12 cellular contexts compared by ENCODE assay signal in the genomic region with DNA sequence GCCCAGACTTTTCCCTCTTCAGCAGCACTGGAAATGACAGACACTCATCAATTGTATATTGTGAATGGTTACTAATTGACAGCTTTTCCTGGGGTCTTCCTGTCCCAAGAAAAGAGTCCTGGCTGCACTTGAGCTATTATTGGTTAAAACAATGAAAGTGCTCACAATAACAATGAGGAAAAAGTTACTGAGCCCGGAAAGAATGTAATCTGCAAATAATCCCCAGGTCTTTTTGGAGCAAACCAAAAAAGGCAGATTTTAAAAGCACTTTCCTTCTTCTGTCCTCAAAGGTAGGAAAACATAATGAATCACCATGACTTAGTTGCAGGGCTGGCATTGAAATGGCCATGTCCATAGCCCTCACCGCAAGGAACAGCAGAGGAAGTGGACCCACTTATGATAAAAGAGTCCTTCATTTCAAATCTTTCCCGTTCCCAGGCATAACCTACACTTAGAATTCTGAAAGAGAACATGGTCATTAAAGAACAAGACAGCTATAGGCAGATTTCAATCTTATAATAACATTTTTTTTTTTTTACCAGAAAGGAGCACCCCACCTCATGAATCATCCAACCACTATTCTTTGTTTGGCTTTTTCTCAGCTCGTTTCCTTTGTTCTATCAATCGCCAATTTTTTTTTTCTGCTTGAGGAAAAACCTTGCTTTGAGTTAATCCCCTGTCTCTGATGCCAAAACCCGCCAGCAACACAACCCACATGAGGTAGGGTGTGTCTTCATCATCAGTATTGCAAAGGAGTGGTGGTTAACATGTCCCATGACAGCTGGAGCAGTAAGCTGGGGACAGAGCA. TPM values are rescaled to one million over a fixed set of nuclear protein-coding genes. Genes with fewer than 3 reads are reported as not detected.
DNase-seq lines count a peak whose midpoint lies in the region; ATAC-seq, FAIRE-seq and TF ChIP-seq lines count a peak whose summit lies in the region.
"Had no signal": no experiment of that assay in that cellular context is flagged by ENCODE, and none has a peak within 500 bp of the region (broad histone marks: within the 10 kb centered on the region; RNA-seq: fewer than 3 reads in every experiment).

No MANE protein-coding gene starts in this region.

- no peaks in the 10 kb centered on the region for H3K36me3 ChIP-seq in right lobe of liver

- H3K4me3 Mint-ChIP-seq in activated T-cell treated with anti-CD3 and anti-CD28 coated beads, Interleukin-2, amount 50 U/mL, for 72 hours, result peak overlapping the region; percentile 20 to 37
- H3K4me3 Mint-ChIP-seq: CD4-positive, alpha-beta T cell had no signal

- peak overlapping the region; percentile 13 for H3K4me3 ChIP-seq in fibroblast of the aortic adventitia (ENCODE audit: low read depth, low read length)
- no peak overlapping the region for H3K4me3 ChIP-seq in right lobe of liver

- peak; percentile 67 to 80 for ATAC-seq in activated T-cell treated with anti-CD3 and anti-CD28 coated beads, Interleukin-2, amount 50 U/mL, for 72 hours (replicated peaks in 1 of 2)
- ATAC-seq in right lobe of liver, result no peak

- FAIRE-seq in urothelium cell line (lab: Jason Lieb, UNC), result no peak

- 37% methylated on average over 6 of the region's 6 CpGs for WGBS in right lobe of liver (ENCODE audit: insufficient coverage, low coverage, low lambda C conversion rate, missing lambda C conversion rate)

- peak; percentile 16 for DNase-seq in stimulated activated CD4-positive, alpha-beta T cell treated with anti-CD3 and anti-CD28 coated beads, Interleukin-15, amount 100 ng/mL, for 24 hours
- DNase-seq in stimulated activated CD4-positive, alpha-beta T cell treated with anti-CD3 and anti-CD28 coated beads, Interleukin-12 subunit alpha, Interleukin-12 subunit beta, amount 100 ng/mL, for 4 hours, result no peak
- peak in 1 of 2 donors; percentile 25 for DNase-seq in activated T-cell treated with anti-CD3 and anti-CD28 coated beads, Interleukin-2, amount 50 U/mL, for 72 hours
- DNase-seq in fibroblast of the aortic adventitia (ENCODE audit: low read depth), result peak; percentile 86
- peak; percentile 31 for DNase-seq in urothelium cell line (ENCODE audit: low spot score)
- no peak for DNase-seq in SW 1271 (lab: John Stamatoyannopoulos, UW)
- no peak for DNase-seq in UCSD-AML1 (lab: John Stamatoyannopoulos, UW; ENCODE audit: unreplicated experiment)
- no peak for DNase-seq in right lobe of liver
- DNase-seq: CD4-positive, alpha-beta T cell; effector memory CD4-positive, alpha-beta T cell; NCI-H2081; OCI-M1 had no signal

- H3K9me3 Mint-ChIP-seq in activated T-cell treated with anti-CD3 and anti-CD28 coated beads, Interleukin-2, amount 50 U/mL, for 72 hours, result no peaks in the 10 kb centered on the region
- H3K9me3 Mint-ChIP-seq: CD4-positive, alpha-beta T cell had no signal

- peak overlapping the region; percentile 21 for H3K27ac Mint-ChIP-seq in activated T-cell treated with anti-CD3 and anti-CD28 coated beads, Interleukin-2, amount 50 U/mL, for 72 hours
- H3K27ac Mint-ChIP-seq: CD4-positive, alpha-beta T cell had no signal

- TF ChIP-seq POLR2A in right lobe of liver (IDR thresholded peaks at IDR 0.05), result no peak

- H3K9me3 ChIP-seq in right lobe of liver, result no peaks in the 10 kb centered on the region

- H3K27me3 ChIP-seq in right lobe of liver, result no peaks in the 10 kb centered on the region

- H3K36me3 Mint-ChIP-seq in activated T-cell treated with anti-CD3 and anti-CD28 coated beads, Interleukin-2, amount 50 U/mL, for 72 hours (ENCODE audit: insufficient read depth in 2 of 2), result no peaks in the 10 kb centered on the region

- no peaks in the 10 kb centered on the region for H3K27me3 Mint-ChIP-seq in activated T-cell treated with anti-CD3 and anti-CD28 coated beads, Interleukin-2, amount 50 U/mL, for 72 hours (ENCODE audit: low read depth)
- H3K27me3 Mint-ChIP-seq: CD4-positive, alpha-beta T cell had no signal

- intact Hi-C loops in right lobe of liver (cut with DNase I), result no loop called here

- no peak overlapping the region for H3K27ac ChIP-seq in right lobe of liver

- TF ChIP-seq CTCF in fibroblast of the aortic adventitia (IDR thresholded peaks at IDR 0.05; ENCODE audit: insufficient read depth, low read length), result no peak
- no peak for TF ChIP-seq CTCF in right lobe of liver (IDR thresholded peaks at IDR 0.05)

- H3K4me1 ChIP-seq in right lobe of liver, result no peaks in the 10 kb centered on the region

- H3K4me1 Mint-ChIP-seq in activated T-cell treated with anti-CD3 and anti-CD28 coated beads, Interleukin-2, amount 50 U/mL, for 72 hours (ENCODE audit: low read depth), result peaks cover 14% of the 10 kb centered on the region

RNA-seq across cellular contexts. Expression of a gene that starts 35.5 kb away (rescaled TPM):
- 100 to 1,000 TPM in 1 of 2 donors, 10 to 100 TPM in 1; 79.8 to 102 TPM for total RNA-seq in activated T-cell treated with anti-CD3 and anti-CD28 coated beads, Interleukin-2, amount 50 U/mL, for 72 hours
- total RNA-seq in fibroblast of the aortic adventitia (ENCODE audit: low replicate concordance) (68.4 and 70.2 TPM in 2 replicates), right lobe of liver (10 to 100 TPM in 3 of 6 experiments, 1 to 10 TPM in 3; 6.6 to 19.4 (median 9.3) TPM)

Comparison
In these comparisons a context has a peak if more than half of its experiments do, and no peak if none do; other contexts are left out.
1. DNase-seq: peak in stimulated activated CD4-positive, alpha-beta T cell treated with anti-CD3 and anti-CD28 coated beads, Interleukin-15, amount 100 ng/mL, for 24 hours (single experiment), fibroblast of the aortic adventitia (single experiment) and urothelium cell line (single experiment); none in stimulated activated CD4-positive, alpha-beta T cell treated with anti-CD3 and anti-CD28 coated beads, Interleukin-12 subunit alpha, Interleukin-12 subunit beta, amount 100 ng/mL, for 4 hours (single experiment), SW 1271 (0 of 2), UCSD-AML1 (single experiment) and right lobe of liver (0 of 3).
2. ATAC-seq: peak in activated T-cell treated with anti-CD3 and anti-CD28 coated beads, Interleukin-2, amount 50 U/mL, for 72 hours (2 of 2); none in right lobe of liver (0 of 4).